21 cellular contexts compared by ENCODE assay signal in the genomic region with DNA sequence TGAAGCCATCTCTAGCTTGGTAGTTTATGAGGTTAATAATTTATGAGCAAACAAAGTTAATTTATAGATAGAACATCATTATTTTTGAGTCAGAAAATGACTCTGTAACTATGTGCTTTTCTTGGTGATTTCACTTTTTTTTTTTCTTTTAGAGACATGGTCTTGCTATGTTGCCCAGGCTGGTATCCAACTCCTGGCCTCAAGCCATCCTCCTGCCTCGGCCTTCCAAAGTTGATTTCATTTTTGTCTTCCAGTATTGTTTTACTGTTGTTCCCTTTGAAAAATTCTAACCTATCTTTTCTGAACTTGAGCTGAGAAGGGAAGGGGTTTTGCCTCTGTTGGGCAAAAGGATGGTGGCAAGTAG. TPM values are rescaled to one million over a fixed set of nuclear protein-coding genes. Genes with fewer than 3 reads are reported as not detected.
A peak's percentile ranks its signal among the peaks of the same experiment; 100 is the strongest.
DNase-seq lines count a peak whose midpoint lies in the region; ATAC-seq and TF ChIP-seq lines count a peak whose summit lies in the region.
"Had no signal": no experiment of that assay in that cellular context is flagged by ENCODE, and none has a peak within 500 bp of the region (broad histone marks: within the 10 kb centered on the region; RNA-seq: fewer than 3 reads in every experiment).

No MANE protein-coding gene starts in this region.

- H3K36me3 ChIP-seq in DOHH2 (ENCODE audit: control insufficient read depth, low read length), result peaks cover 42% of the 10 kb centered on the region
- H3K36me3 ChIP-seq in naive thymus-derived CD4-positive, alpha-beta T cell (ENCODE audit: control insufficient read depth in 2 of 3, insufficient read depth in 3 of 3, low read length in 3 of 3), result no peaks in the 10 kb centered on the region
- H3K36me3 ChIP-seq in breast epithelium, result no peaks in the 10 kb centered on the region
- H3K36me3 ChIP-seq: vagina had no signal

- peaks cover 20% of the 10 kb centered on the region; the same call in 1 of the 2 replicates for H4K20me1 ChIP-seq in DOHH2 (ENCODE audit: control insufficient read depth, insufficient read depth, low read depth, low read length)

- no peaks in the 10 kb centered on the region for H3K9me3 Mint-ChIP-seq in activated CD4-positive, alpha-beta T cell treated with anti-CD3 and anti-CD28 coated beads for 36 hours (ENCODE audit: low read depth)
- H3K9me3 Mint-ChIP-seq in activated T-helper 2 cell treated with anti-CD3 and anti-CD28 coated beads, Interferon-gamma antibody, Interleukin-2, Interleukin-4, amounts not matched to agents 10 μg/mL and 5 μg/mL and 100 μg/mL, durations not matched to agents 14 hours and 24 hours and 36 hours, result no peaks in the 10 kb centered on the region
- H3K9me3 Mint-ChIP-seq in naive thymus-derived CD4-positive, alpha-beta T cell, result peaks cover 0 to 1% (median 0%) of the 10 kb centered on the region in 11 donors
- H3K9me3 Mint-ChIP-seq: neural crest cell had no signal

- H3K4me1 ChIP-seq in DOHH2 (ENCODE audit: control insufficient read depth, low read length) (peaks cover 68% of the 10 kb centered on the region), breast epithelium (no peaks in the 10 kb centered on the region)
- H3K4me1 ChIP-seq in naive thymus-derived CD4-positive, alpha-beta T cell (ENCODE audit: control insufficient read depth in 2 of 2, insufficient read depth in 2 of 2, low read length in 2 of 2), result peaks cover 26 to 53% of the 10 kb centered on the region in 2 donors

- H3K27me3 Mint-ChIP-seq in activated CD4-positive, alpha-beta T cell treated with anti-CD3 and anti-CD28 coated beads for 36 hours, result no peaks in the 10 kb centered on the region
- no peaks in the 10 kb centered on the region for H3K27me3 Mint-ChIP-seq in activated T-helper 2 cell treated with anti-CD3 and anti-CD28 coated beads, Interferon-gamma antibody, Interleukin-2, Interleukin-4, amounts not matched to agents 10 μg/mL and 5 μg/mL and 100 μg/mL, durations not matched to agents 14 hours and 24 hours and 36 hours (ENCODE audit: low read depth)
- no peaks in the 10 kb centered on the region for H3K27me3 Mint-ChIP-seq in naive thymus-derived CD4-positive, alpha-beta T cell

- no peak for TF ChIP-seq POLR2A in breast epithelium (IDR thresholded peaks at IDR 0.05)

- H3K9me3 ChIP-seq in DOHH2 (ENCODE audit: control insufficient read depth, insufficient read depth, low read length) (no peaks in the 10 kb centered on the region), breast epithelium (no peaks in the 10 kb centered on the region)
- no peaks in the 10 kb centered on the region for H3K9me3 ChIP-seq in naive thymus-derived CD4-positive, alpha-beta T cell (ENCODE audit: control insufficient read depth in 2 of 3, low read length in 3 of 3)
- H3K9me3 ChIP-seq: vagina had no signal

- CTCF ChIA-PET in activated CD4-positive, alpha-beta T cell treated with anti-CD3 and anti-CD28 coated beads for 36 hours (lab: Charles Lee), result interaction anchor here (0.6 to 2.3 kb wide), 18 partner anchors 10 to 454 kb away, joined by 3 to 17 read pairs (median 4); partner anchors contain the start of gene DDX6
- CTCF ChIA-PET in naive thymus-derived CD4-positive, alpha-beta T cell (lab: Charles Lee), result interaction anchor here (0.6 to 1.6 kb wide), 3 partner anchors 13 to 184 kb away, joined by 3 to 8 read pairs (median 8); no protein-coding TSS in a partner anchor

- peaks cover 33% of the 10 kb centered on the region for H3F3A ChIP-seq in DOHH2 (ENCODE audit: control insufficient read depth, insufficient read depth)

- peaks cover 39% of the 10 kb centered on the region for H3K36me3 Mint-ChIP-seq in activated CD4-positive, alpha-beta T cell treated with anti-CD3 and anti-CD28 coated beads for 36 hours (ENCODE audit: low read depth)
- peaks cover 6% of the 10 kb centered on the region for H3K36me3 Mint-ChIP-seq in activated T-helper 2 cell treated with anti-CD3 and anti-CD28 coated beads, Interferon-gamma antibody, Interleukin-2, Interleukin-4, amounts not matched to agents 10 μg/mL and 5 μg/mL and 100 μg/mL, durations not matched to agents 14 hours and 24 hours and 36 hours (ENCODE audit: low read depth)
- peaks cover 0 to 4% (median 3%) of the 10 kb centered on the region in 5 donors for H3K36me3 Mint-ChIP-seq in naive thymus-derived CD4-positive, alpha-beta T cell

- H3K4me2 ChIP-seq in DOHH2 (ENCODE audit: low read length), result peak overlapping the region; percentile 99

- POLR2A ChIA-PET in activated CD4-positive, alpha-beta T cell treated with anti-CD3 and anti-CD28 coated beads for 36 hours (lab: Charles Lee), result interaction anchor here (0.9 to 2.5 kb wide), 12 partner anchors 10 to 659 kb away, joined by 3 to 62 read pairs (median 6); partner anchors contain the start of genes DDX6 and JAML
- POLR2A ChIA-PET in naive thymus-derived CD4-positive, alpha-beta T cell (lab: Charles Lee), result interaction anchor here (0.7 to 4.3 kb wide), 5 partner anchors 10 to 80 kb away, joined by 3 to 30 read pairs (median 8); no protein-coding TSS in a partner anchor

- H3K79me2 ChIP-seq in DOHH2 (ENCODE audit: control insufficient read depth, low read length), result peaks cover 56% of the 10 kb centered on the region

- no peaks in the 10 kb centered on the region for H3K27me3 ChIP-seq in DOHH2 (ENCODE audit: control insufficient read depth, low read length)
- no peaks in the 10 kb centered on the region for H3K27me3 ChIP-seq in naive thymus-derived CD4-positive, alpha-beta T cell (ENCODE audit: control insufficient read depth in 2 of 2, insufficient read depth in 2 of 2, low read length in 2 of 2)
- no peaks in the 10 kb centered on the region for H3K27me3 ChIP-seq in breast epithelium
- H3K27me3 ChIP-seq: vagina had no signal

- intact Hi-C loops in activated CD4-positive, alpha-beta T cell treated with anti-CD3 and anti-CD28 coated beads for 36 hours (cut with DNase I, micrococcal nuclease), result loop anchor here (1.0 to 5.0 kb wide), 7 partner anchors 13 to 186 kb away; no protein-coding TSS in a partner anchor
- intact Hi-C loops in activated T-helper 2 cell treated with anti-CD3 and anti-CD28 coated beads, Interferon-gamma antibody, Interleukin-2, Interleukin-4, amounts not matched to agents 10 μg/mL and 5 μg/mL and 100 μg/mL, durations not matched to agents 14 hours and 24 hours and 36 hours (cut with micrococcal nuclease), result loop anchor here (2.0 kb wide), 3 partner anchors 42 to 90 kb away; no protein-coding TSS in a partner anchor
- intact Hi-C loops in naive thymus-derived CD4-positive, alpha-beta T cell (cut with micrococcal nuclease), result no loop called here
- intact Hi-C loops in breast epithelium (cut with DNase I; ENCODE audit: low total_unique reads) (no loop called here), left ventricle myocardium superior (cut with micrococcal nuclease) (no loop called here)

- ATAC-seq in activated CD4-positive, alpha-beta T cell treated with anti-CD3 and anti-CD28 coated beads for 36 hours, result no peak
- ATAC-seq in naive thymus-derived CD4-positive, alpha-beta T cell, result no peak
- ATAC-seq in HG02623 (IDR thresholded peaks at IDR 0.05; ENCODE audit: unreplicated experiment) (no peak), left ventricle myocardium superior (no peak)

- no peaks in the 10 kb centered on the region for H3K9me2 ChIP-seq in DOHH2 (replicated peaks; ENCODE audit: control insufficient read depth, low read length)

- TF ChIP-seq CTCF in DOHH2 (IDR thresholded peaks at IDR 0.05; ENCODE audit: low read depth, low read length, poor library complexity, severe bottlenecking), result peak; percentile 34
- no peak for TF ChIP-seq CTCF in breast epithelium (IDR thresholded peaks at IDR 0.05)

- no peak for DNase-seq in activated CD4-positive, alpha-beta T cell treated with anti-CD3 and anti-CD28 coated beads for 36 hours
- DNase-seq in activated CD4-positive, alpha-beta T cell treated with anti-CD3 and anti-CD28 coated beads, Interleukin-2, amount 50 U/mL, for 1 hour, result no peak
- no peak for DNase-seq in activated T-helper 2 cell treated with anti-CD3 and anti-CD28 coated beads, Interferon-gamma antibody, Interleukin-2, Interleukin-4, amounts not matched to agents 10 μg/mL and 5 μg/mL and 100 μg/mL, durations not matched to agents 14 hours and 24 hours and 36 hours (ENCODE audit: low spot score)
- DNase-seq in naive thymus-derived CD4-positive, alpha-beta T cell, result no peak
- DNase-seq in breast epithelium (ENCODE audit: low spot score in 2 of 2) (no peak), left ventricle myocardium superior (no peak)
- DNase-seq: activated CD8-positive, alpha-beta memory T cell treated with anti-CD3 and anti-CD28 coated beads, Interleukin-2, amount 50 U/mL, for 4 hours; C1 segment of cervical spinal cord; erythroblast; kidney glomerular epithelial cell; NCI-H1092; NCI-H2107 had no signal

- H3K4me1 Mint-ChIP-seq in activated CD4-positive, alpha-beta T cell treated with anti-CD3 and anti-CD28 coated beads for 36 hours, result peaks cover 80% of the 10 kb centered on the region
- peaks cover 66% of the 10 kb centered on the region for H3K4me1 Mint-ChIP-seq in activated T-helper 2 cell treated with anti-CD3 and anti-CD28 coated beads, Interferon-gamma antibody, Interleukin-2, Interleukin-4, amounts not matched to agents 10 μg/mL and 5 μg/mL and 100 μg/mL, durations not matched to agents 14 hours and 24 hours and 36 hours (ENCODE audit: low read depth)
- peaks cover 52 to 90% (median 79%) of the 10 kb centered on the region in 7 donors for H3K4me1 Mint-ChIP-seq in naive thymus-derived CD4-positive, alpha-beta T cell

- peak overlapping the region; percentile 75 for H3K4me3 Mint-ChIP-seq in activated CD4-positive, alpha-beta T cell treated with anti-CD3 and anti-CD28 coated beads for 36 hours
- H3K4me3 Mint-ChIP-seq in activated T-helper 2 cell treated with anti-CD3 and anti-CD28 coated beads, Interferon-gamma antibody, Interleukin-2, Interleukin-4, amounts not matched to agents 10 μg/mL and 5 μg/mL and 100 μg/mL, durations not matched to agents 14 hours and 24 hours and 36 hours (ENCODE audit: low read depth), result peak overlapping the region; percentile 79
- H3K4me3 Mint-ChIP-seq in naive thymus-derived CD4-positive, alpha-beta T cell, result peak overlapping the region in 9 of 10 donors; percentile 23 to 78 (median 39)
- H3K4me3 Mint-ChIP-seq: neural crest cell had no signal

- H3K27ac Mint-ChIP-seq in activated CD4-positive, alpha-beta T cell treated with anti-CD3 and anti-CD28 coated beads for 36 hours, result peak overlapping the region; percentile 90
- peak overlapping the region; percentile 86 for H3K27ac Mint-ChIP-seq in activated T-helper 2 cell treated with anti-CD3 and anti-CD28 coated beads, Interferon-gamma antibody, Interleukin-2, Interleukin-4, amounts not matched to agents 10 μg/mL and 5 μg/mL and 100 μg/mL, durations not matched to agents 14 hours and 24 hours and 36 hours
- H3K27ac Mint-ChIP-seq in naive thymus-derived CD4-positive, alpha-beta T cell, result peak overlapping the region in 8 of 9 donors; percentile 22 to 89 (median 70)
- H3K27ac Mint-ChIP-seq: progenitor cell of endocrine pancreas had no signal

- H3K27ac ChIP-seq in DOHH2 (ENCODE audit: low read depth, low read length), result peak overlapping the region; percentile 99
- no peak overlapping the region for H3K27ac ChIP-seq in naive thymus-derived CD4-positive, alpha-beta T cell (ENCODE audit: low read depth, low read length)
- H3K27ac ChIP-seq in breast epithelium, result no peak overlapping the region
- H3K27ac ChIP-seq: dorsolateral prefrontal cortex, vagina had no signal

- H3K4me3 ChIP-seq in DOHH2 (ENCODE audit: low read length) (peak overlapping the region; percentile 97), breast epithelium (no peak overlapping the region)
- no peak overlapping the region for H3K4me3 ChIP-seq in naive thymus-derived CD4-positive, alpha-beta T cell (ENCODE audit: low read length)
- H3K4me3 ChIP-seq: dorsolateral prefrontal cortex, vagina had no signal

RNA-seq across cellular contexts. Expression of gene CXCR5, which starts 0.7 kb away (rescaled TPM):
- 10 to 100 TPM; 18.9 to 21.3 TPM for total RNA-seq in activated CD4-positive, alpha-beta T cell treated with anti-CD3 and anti-CD28 coated beads for 36 hours
- total RNA-seq in activated T-helper 2 cell treated with anti-CD3 and anti-CD28 coated beads, Interferon-gamma antibody, Interleukin-2, Interleukin-4, amounts not matched to agents 10 μg/mL and 5 μg/mL and 100 μg/mL, durations not matched to agents 14 hours and 24 hours and 36 hours, result 7.5 and 8.1 TPM in 2 replicates
- total RNA-seq in naive thymus-derived CD4-positive, alpha-beta T cell, result 1 to 10 TPM in 4 of 5 experiments, under 1 TPM in 1; 0.41 to 2.9 (median 2.1) TPM
- polyA plus RNA-seq in naive thymus-derived CD4-positive, alpha-beta T cell, result 1 to 10 TPM in 1 of 2 donors, under 1 TPM in 1; 0.60 to 1.1 TPM
- total RNA-seq in breast epithelium (not detected), left ventricle myocardium superior (not detected)
- total RNA-seq: A172, dorsolateral prefrontal cortex, frontal cortex, H7, neural crest cell, progenitor cell of endocrine pancreas, vagina had no signal

RNA-seq across cellular contexts. Expression of gene BCL9L, which starts 42.7 kb away (rescaled TPM):
- 10 to 100 TPM; 34.5 to 58.5 TPM for total RNA-seq in activated CD4-positive, alpha-beta T cell treated with anti-CD3 and anti-CD28 coated beads for 36 hours
- total RNA-seq in activated T-helper 2 cell treated with anti-CD3 and anti-CD28 coated beads, Interferon-gamma antibody, Interleukin-2, Interleukin-4, amounts not matched to agents 10 μg/mL and 5 μg/mL and 100 μg/mL, durations not matched to agents 14 hours and 24 hours and 36 hours, result 21.9 and 23.7 TPM in 2 replicates
- 100 to 1,000 TPM in 4 of 5 experiments, 10 to 100 TPM in 1; 67.8 to 269 (median 266) TPM for total RNA-seq in naive thymus-derived CD4-positive, alpha-beta T cell
- 1 to 10 TPM; 6.7 to 7.2 TPM for polyA plus RNA-seq in naive thymus-derived CD4-positive, alpha-beta T cell
- total RNA-seq in breast epithelium (10 to 100 TPM; 13.2 to 15.4 (median 13.3) TPM), left ventricle myocardium superior (44.7 TPM)

Comparison
In these comparisons a context has a peak if more than half of its experiments do, and no peak if none do; other contexts are left out.
1. intact Hi-C loops: an anchor here in activated CD4-positive, alpha-beta T cell treated with anti-CD3 and anti-CD28 coated beads for 36 hours (1.0 to 5.0 kb wide) and activated T-helper 2 cell treated with anti-CD3 and anti-CD28 coated beads, Interferon-gamma antibody, Interleukin-2, Interleukin-4, amounts not matched to agents 10 μg/mL and 5 μg/mL and 100 μg/mL, durations not matched to agents 14 hours and 24 hours and 36 hours (2.0 kb wide); none called in naive thymus-derived CD4-positive, alpha-beta T cell, breast epithelium and left ventricle myocardium superior.